1 cellular context compared by ENCODE assay signal in the genomic region with DNA sequence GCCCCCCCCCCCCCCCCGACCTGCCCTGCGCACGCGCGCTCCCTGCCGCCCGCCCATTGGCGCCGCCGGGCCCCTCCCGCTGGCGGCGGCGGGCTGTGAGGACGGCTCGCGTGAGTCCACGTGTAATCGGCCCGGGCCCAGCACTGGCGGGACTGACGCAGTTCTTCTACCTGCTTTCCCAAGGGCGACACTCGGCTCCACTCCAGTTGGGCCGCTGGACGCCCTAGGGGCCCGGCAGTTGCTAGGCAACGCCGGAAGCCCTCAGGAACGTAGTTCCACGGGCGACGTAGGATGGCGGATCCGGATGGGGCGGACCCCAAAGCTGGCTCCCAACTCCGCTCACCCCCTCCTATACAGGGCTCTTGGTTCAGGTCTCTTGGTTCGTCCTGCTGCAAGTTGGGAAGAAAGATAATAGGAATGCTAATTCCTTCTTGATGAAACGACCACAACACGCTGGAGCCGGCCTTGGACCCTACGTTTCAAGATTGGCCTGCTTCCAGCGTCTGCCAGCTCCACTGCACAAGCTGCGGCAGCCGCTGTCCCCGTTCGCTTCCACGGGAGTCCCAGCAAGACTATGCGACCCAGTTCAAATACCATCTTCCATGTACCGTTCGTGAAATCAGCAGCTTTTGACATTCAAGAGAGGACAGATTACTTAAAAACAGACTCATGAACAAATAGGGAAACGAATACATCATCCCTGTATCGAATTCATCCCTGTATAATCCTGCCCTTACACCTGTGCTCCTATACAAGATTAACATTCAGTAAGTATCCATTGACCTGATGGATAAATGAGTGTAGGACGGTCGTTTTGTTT.
TF ChIP-seq lines count a peak whose summit lies in the region.

No MANE protein-coding gene starts in this region.

TF ChIP-seq in HepG2, 621 proteins besides CTCF, POLR2A, EP300 and RAD21 (continued from another document and continues in another):
- TF ChIP-seq ZFP1 (CRISPR knock-in tag; IDR thresholded peaks at IDR 0.05) (0 out of 2 replicates have a peak, but pooled peaks have one; percentile 43), ZNF274 (CRISPR knock-in tag; IDR thresholded peaks at IDR 0.05) (0 out of 2 replicates have a peak, but pooled peaks have one; percentile 43), ZNF777 (CRISPR knock-in tag; IDR thresholded peaks at IDR 0.05) (peak; percentile 62; the same call in 1 of the 2 replicates), CAMTA2 (CRISPR knock-in tag; IDR thresholded peaks at IDR 0.05; ENCODE audit: borderline replicate concordance) (peak; percentile 61; the same call in 1 of the 2 replicates), HHEX (CRISPR knock-in tag; IDR thresholded peaks at IDR 0.05) (no peak; the same call in 1 of the 2 replicates), RARG (CRISPR knock-in tag; IDR thresholded peaks at IDR 0.05; ENCODE audit: low read depth) (no peak), AGO2 (optimal IDR thresholded peaks at IDR 0.05; ENCODE audit: low read depth, low read length) (no peak), ZFP82 (CRISPR knock-in tag; IDR thresholded peaks at IDR 0.05; ENCODE audit: borderline replicate concordance) (peak; percentile 92; the same call in 1 of the 2 replicates), KLF6 (CRISPR knock-in tag; IDR thresholded peaks at IDR 0.05) (peak; percentile 99), FOXP1 (IDR thresholded peaks at IDR 0.05) (no peak), FOXP1 (CRISPR knock-in tag; IDR thresholded peaks at IDR 0.05) (no peak), ZNF788 (CRISPR knock-in tag; IDR thresholded peaks at IDR 0.05; ENCODE audit: borderline replicate concordance) (peak; percentile 81; the same call in 1 of the 2 replicates), KDM1A (CRISPR knock-in tag; IDR thresholded peaks at IDR 0.05) (no peak), ZNF329 (CRISPR knock-in tag; IDR thresholded peaks at IDR 0.05; ENCODE audit: low read depth) (peak; percentile 93), NFYB (CRISPR knock-in tag; IDR thresholded peaks at IDR 0.05) (peak; percentile 74), RBFOX2 (IDR thresholded peaks at IDR 0.05; ENCODE audit: low read depth, low read length) (peak; percentile 83), ZNF543 (CRISPR knock-in tag; IDR thresholded peaks at IDR 0.05) (peak; percentile 52; the same call in 1 of the 2 replicates), SAFB2 (CRISPR knock-in tag; IDR thresholded peaks at IDR 0.05; ENCODE audit: borderline replicate concordance, low read depth) (no peak; the same call in 1 of the 2 replicates), HMG20B (CRISPR knock-in tag; conservative IDR thresholded peaks at IDR 0.05) (no peak; the same call in 1 of the 2 replicates), THAP11 (CRISPR knock-in tag; IDR thresholded peaks at IDR 0.05) (peak; percentile 82), MAFF (IDR thresholded peaks at IDR 0.05; ENCODE audit: low read depth, low read length) (no peak), TAF1 (CRISPR knock-in tag; IDR thresholded peaks at IDR 0.05) (peak; percentile 89; the same call in 1 of the 2 replicates), XBP1 (CRISPR knock-in tag; IDR thresholded peaks at IDR 0.05) (0 out of 2 replicates have a peak, but pooled peaks have one; percentile 16), RBM22 (optimal IDR thresholded peaks at IDR 0.05; ENCODE audit: low read length) (no peak), DNMT3B (CRISPR knock-in tag; conservative IDR thresholded peaks at IDR 0.05) (0 out of 2 replicates have a peak, but pooled peaks have one; percentile 19), TMF1 (CRISPR knock-in tag; IDR thresholded peaks at IDR 0.05; ENCODE audit: low read depth) (peak; percentile 96), IKZF4 (CRISPR knock-in tag; IDR thresholded peaks at IDR 0.05; ENCODE audit: borderline replicate concordance, low read depth, not compliant biosample characterization) (no peak), DMAP1 (CRISPR knock-in tag; IDR thresholded peaks at IDR 0.05) (peak; percentile 96), KMT2B (CRISPR knock-in tag; IDR thresholded peaks at IDR 0.05) (peak; percentile 85), KDM6A (CRISPR knock-in tag; IDR thresholded peaks at IDR 0.05; ENCODE audit: low read depth) (peak; percentile 38; the same call in 1 of the 2 replicates), IKZF1 (IDR thresholded peaks at IDR 0.05) (no peak), ZBTB38 (CRISPR knock-in tag; IDR thresholded peaks at IDR 0.05) (peak; percentile 70; the same call in 1 of the 2 replicates), ZNF75D (CRISPR knock-in tag; IDR thresholded peaks at IDR 0.05; ENCODE audit: borderline replicate concordance) (no peak), ZNF550 (CRISPR knock-in tag; IDR thresholded peaks at IDR 0.05; ENCODE audit: borderline replicate concordance) (no peak), FOXJ3 (CRISPR knock-in tag; IDR thresholded peaks at IDR 0.05; ENCODE audit: borderline replicate concordance) (no peak), KAT7 (CRISPR knock-in tag; IDR thresholded peaks at IDR 0.05; ENCODE audit: borderline replicate concordance) (no peak)
- TF ChIP-seq, protein P1, sequence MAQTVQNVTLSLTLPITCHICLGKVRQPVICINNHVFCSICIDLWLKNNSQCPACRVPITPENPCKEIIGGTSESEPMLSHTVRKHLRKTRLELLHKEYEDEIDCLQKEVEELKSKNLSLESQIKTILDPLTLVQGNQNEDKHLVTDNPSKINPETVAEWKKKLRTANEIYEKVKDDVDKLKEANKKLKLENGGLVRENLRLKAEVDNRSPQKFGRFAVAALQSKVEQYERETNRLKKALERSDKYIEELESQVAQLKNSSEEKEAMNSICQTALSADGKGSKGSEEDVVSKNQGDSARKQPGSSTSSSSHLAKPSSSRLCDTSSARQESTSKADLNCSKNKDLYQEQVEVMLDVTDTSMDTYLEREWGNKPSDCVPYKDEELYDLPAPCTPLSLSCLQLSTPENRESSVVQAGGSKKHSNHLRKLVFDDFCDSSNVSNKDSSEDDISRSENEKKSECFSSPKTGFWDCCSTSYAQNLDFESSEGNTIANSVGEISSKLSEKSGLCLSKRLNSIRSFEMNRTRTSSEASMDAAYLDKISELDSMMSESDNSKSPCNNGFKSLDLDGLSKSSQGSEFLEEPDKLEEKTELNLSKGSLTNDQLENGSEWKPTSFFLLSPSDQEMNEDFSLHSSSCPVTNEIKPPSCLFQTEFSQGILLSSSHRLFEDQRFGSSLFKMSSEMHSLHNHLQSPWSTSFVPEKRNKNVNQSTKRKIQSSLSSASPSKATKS (CRISPR knock-in tag; IDR thresholded peaks at IDR 0.05) = no peak; the same call in 1 of the 2 replicates
- TF ChIP-seq, protein P2, sequence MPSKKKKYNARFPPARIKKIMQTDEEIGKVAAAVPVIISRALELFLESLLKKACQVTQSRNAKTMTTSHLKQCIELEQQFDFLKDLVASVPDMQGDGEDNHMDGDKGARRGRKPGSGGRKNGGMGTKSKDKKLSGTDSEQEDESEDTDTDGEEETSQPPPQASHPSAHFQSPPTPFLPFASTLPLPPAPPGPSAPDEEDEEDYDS (CRISPR knock-in tag; IDR thresholded peaks at IDR 0.05) = peak; percentile 73
- TF ChIP-seq, protein P3, sequence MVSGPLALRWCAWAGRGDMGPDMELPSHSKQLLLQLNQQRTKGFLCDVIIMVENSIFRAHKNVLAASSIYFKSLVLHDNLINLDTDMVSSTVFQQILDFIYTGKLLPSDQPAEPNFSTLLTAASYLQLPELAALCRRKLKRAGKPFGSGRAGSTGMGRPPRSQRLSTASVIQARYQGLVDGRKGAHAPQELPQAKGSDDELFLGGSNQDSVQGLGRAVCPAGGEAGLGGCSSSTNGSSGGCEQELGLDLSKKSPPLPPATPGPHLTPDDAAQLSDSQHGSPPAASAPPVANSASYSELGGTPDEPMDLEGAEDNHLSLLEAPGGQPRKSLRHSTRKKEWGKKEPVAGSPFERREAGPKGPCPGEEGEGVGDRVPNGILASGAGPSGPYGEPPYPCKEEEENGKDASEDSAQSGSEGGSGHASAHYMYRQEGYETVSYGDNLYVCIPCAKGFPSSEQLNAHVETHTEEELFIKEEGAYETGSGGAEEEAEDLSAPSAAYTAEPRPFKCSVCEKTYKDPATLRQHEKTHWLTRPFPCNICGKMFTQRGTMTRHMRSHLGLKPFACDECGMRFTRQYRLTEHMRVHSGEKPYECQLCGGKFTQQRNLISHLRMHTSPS (CRISPR knock-in tag; IDR thresholded peaks at IDR 0.05; ENCODE audit: low read depth) = no peak
- TF ChIP-seq, protein P4, sequence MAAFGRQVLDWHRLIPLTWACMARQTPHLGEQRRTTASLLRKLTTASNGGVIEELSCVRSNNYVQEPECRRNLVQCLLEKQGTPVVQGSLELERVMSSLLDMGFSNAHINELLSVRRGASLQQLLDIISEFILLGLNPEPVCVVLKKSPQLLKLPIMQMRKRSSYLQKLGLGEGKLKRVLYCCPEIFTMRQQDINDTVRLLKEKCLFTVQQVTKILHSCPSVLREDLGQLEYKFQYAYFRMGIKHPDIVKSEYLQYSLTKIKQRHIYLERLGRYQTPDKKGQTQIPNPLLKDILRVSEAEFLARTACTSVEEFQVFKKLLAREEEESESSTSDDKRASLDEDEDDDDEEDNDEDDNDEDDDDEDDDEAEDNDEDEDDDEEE (CRISPR knock-in tag; IDR thresholded peaks at IDR 0.05) = peak; percentile 92
- TF ChIP-seq, protein P5, sequence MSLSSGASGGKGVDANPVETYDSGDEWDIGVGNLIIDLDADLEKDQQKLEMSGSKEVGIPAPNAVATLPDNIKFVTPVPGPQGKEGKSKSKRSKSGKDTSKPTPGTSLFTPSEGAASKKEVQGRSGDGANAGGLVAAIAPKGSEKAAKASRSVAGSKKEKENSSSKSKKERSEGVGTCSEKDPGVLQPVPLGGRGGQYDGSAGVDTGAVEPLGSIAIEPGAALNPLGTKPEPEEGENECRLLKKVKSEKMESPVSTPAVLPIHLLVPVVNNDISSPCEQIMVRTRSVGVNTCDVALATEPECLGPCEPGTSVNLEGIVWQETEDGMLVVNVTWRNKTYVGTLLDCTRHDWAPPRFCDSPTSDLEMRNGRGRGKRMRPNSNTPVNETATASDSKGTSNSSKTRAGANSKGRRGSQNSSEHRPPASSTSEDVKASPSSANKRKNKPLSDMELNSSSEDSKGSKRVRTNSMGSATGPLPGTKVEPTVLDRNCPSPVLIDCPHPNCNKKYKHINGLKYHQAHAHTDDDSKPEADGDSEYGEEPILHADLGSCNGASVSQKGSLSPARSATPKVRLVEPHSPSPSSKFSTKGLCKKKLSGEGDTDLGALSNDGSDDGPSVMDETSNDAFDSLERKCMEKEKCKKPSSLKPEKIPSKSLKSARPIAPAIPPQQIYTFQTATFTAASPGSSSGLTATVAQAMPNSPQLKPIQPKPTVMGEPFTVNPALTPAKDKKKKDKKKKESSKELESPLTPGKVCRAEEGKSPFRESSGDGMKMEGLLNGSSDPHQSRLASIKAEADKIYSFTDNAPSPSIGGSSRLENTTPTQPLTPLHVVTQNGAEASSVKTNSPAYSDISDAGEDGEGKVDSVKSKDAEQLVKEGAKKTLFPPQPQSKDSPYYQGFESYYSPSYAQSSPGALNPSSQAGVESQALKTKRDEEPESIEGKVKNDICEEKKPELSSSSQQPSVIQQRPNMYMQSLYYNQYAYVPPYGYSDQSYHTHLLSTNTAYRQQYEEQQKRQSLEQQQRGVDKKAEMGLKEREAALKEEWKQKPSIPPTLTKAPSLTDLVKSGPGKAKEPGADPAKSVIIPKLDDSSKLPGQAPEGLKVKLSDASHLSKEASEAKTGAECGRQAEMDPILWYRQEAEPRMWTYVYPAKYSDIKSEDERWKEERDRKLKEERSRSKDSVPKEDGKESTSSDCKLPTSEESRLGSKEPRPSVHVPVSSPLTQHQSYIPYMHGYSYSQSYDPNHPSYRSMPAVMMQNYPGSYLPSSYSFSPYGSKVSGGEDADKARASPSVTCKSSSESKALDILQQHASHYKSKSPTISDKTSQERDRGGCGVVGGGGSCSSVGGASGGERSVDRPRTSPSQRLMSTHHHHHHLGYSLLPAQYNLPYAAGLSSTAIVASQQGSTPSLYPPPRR (CRISPR knock-in tag; IDR thresholded peaks at IDR 0.05; ENCODE audit: borderline replicate concordance) = no peak; the same call in 1 of the 2 replicates
- TF ChIP-seq, protein P6, sequence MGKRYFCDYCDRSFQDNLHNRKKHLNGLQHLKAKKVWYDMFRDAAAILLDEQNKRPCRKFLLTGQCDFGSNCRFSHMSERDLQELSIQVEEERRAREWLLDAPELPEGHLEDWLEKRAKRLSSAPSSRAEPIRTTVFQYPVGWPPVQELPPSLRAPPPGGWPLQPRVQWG (CRISPR knock-in tag; IDR thresholded peaks at IDR 0.05; ENCODE audit: borderline replicate concordance, low read depth) = peak; percentile 86; the same call in 1 of the 2 replicates
- TF ChIP-seq, protein P7, sequence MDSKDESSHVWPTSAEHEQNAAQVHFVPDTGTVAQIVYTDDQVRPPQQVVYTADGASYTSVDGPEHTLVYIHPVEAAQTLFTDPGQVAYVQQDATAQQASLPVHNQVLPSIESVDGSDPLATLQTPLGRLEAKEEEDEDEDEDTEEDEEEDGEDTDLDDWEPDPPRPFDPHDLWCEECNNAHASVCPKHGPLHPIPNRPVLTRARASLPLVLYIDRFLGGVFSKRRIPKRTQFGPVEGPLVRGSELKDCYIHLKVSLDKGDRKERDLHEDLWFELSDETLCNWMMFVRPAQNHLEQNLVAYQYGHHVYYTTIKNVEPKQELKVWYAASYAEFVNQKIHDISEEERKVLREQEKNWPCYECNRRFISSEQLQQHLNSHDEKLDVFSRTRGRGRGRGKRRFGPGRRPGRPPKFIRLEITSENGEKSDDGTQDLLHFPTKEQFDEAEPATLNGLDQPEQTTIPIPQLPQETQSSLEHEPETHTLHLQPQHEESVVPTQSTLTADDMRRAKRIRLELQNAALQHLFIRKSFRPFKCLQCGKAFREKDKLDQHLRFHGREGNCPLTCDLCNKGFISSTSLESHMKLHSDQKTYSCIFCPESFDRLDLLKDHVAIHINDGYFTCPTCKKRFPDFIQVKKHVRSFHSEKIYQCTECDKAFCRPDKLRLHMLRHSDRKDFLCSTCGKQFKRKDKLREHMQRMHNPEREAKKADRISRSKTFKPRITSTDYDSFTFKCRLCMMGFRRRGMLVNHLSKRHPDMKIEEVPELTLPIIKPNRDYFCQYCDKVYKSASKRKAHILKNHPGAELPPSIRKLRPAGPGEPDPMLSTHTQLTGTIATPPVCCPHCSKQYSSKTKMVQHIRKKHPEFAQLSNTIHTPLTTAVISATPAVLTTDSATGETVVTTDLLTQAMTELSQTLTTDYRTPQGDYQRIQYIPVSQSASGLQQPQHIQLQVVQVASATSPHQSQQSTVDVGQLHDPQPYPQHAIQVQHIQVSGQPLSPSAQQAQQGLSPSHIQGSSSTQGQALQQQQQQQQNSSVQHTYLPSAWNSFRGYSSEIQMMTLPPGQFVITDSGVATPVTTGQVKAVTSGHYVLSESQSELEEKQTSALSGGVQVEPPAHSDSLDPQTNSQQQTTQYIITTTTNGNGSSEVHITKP (CRISPR knock-in tag; IDR thresholded peaks at IDR 0.05; ENCODE audit: low read depth) = peak; percentile 82; the same call in 1 of the 2 replicates
- TF ChIP-seq, protein P8, sequence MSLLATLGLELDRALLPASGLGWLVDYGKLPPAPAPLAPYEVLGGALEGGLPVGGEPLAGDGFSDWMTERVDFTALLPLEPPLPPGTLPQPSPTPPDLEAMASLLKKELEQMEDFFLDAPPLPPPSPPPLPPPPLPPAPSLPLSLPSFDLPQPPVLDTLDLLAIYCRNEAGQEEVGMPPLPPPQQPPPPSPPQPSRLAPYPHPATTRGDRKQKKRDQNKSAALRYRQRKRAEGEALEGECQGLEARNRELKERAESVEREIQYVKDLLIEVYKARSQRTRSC (CRISPR knock-in tag; IDR thresholded peaks at IDR 0.05; ENCODE audit: low read depth) = no peak
- TF ChIP-seq, protein P9, sequence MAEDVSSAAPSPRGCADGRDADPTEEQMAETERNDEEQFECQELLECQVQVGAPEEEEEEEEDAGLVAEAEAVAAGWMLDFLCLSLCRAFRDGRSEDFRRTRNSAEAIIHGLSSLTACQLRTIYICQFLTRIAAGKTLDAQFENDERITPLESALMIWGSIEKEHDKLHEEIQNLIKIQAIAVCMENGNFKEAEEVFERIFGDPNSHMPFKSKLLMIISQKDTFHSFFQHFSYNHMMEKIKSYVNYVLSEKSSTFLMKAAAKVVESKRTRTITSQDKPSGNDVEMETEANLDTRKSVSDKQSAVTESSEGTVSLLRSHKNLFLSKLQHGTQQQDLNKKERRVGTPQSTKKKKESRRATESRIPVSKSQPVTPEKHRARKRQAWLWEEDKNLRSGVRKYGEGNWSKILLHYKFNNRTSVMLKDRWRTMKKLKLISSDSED (CRISPR knock-in tag; IDR thresholded peaks at IDR 0.05) = 0 out of 2 replicates have a peak, but pooled peaks have one; percentile 22
